8 cellular contexts compared by ENCODE assay signal in genomic region chr22:38733329-38734202, GRCh38. TPM values are rescaled to one million over a fixed set of nuclear protein-coding genes. Genes with fewer than 3 reads are reported as not detected.
DNase-seq lines count a peak whose midpoint lies in the region; ATAC-seq and TF ChIP-seq lines count a peak whose summit lies in the region.

No MANE protein-coding gene starts in this region.

- peak overlapping the region; percentile 19 for H3K18ac ChIP-seq in neuronal stem cell (ENCODE audit: low read length)

- no peak overlapping the region for H3K4ac ChIP-seq in neuronal stem cell (ENCODE audit: low read length)

- no peak overlapping the region for H3K27ac ChIP-seq in neuronal stem cell (replicated peaks; ENCODE audit: low read length)

- peaks cover 63 to 100% of the 10 kb centered on the region in 2 donors for H3K36me3 ChIP-seq in neuronal stem cell (replicated peaks in 1 of 2; ENCODE audit: control insufficient read depth in 2 of 2, insufficient read depth in 2 of 2, low read length in 2 of 2)

- H4K8ac ChIP-seq in neuronal stem cell (ENCODE audit: low read depth, low read length), result no peak overlapping the region

- H3K4me2 ChIP-seq in neuronal stem cell (ENCODE audit: insufficient read depth, low read length, poor library complexity, severe bottlenecking), result no peak overlapping the region

- H2BK12ac ChIP-seq in neuronal stem cell (ENCODE audit: low read length), result no peak overlapping the region

- H3K27me3 ChIP-seq in neuronal stem cell (ENCODE audit: control insufficient read depth in 3 of 3, insufficient read depth in 3 of 3, low read depth in 1 of 3, low read length in 3 of 3), result no peaks in the 10 kb centered on the region

- ATAC-seq in activated T-helper 17 cell treated with anti-CD3 and anti-CD28 coated beads, Interleukin-2, amount 50 U/mL, for 72 hours (replicated peaks), result peak; percentile 45
- ATAC-seq in HG02973 (IDR thresholded peaks at IDR 0.05; ENCODE audit: unreplicated experiment) (no peak), GM18505 (IDR thresholded peaks at IDR 0.05; ENCODE audit: unreplicated experiment) (no peak)

- H3K4me3 Mint-ChIP-seq in activated T-helper 17 cell treated with anti-CD3 and anti-CD28 coated beads, Interleukin-2, amount 50 U/mL, for 72 hours, result no peak overlapping the region

- H3K4me3 ChIP-seq in fibroblast of the aortic adventitia (ENCODE audit: low read depth, low read length), result no peak overlapping the region
- H3K4me3 ChIP-seq in neuronal stem cell (ENCODE audit: low read length in 2 of 2), result no peak overlapping the region

- H3K23ac ChIP-seq in neuronal stem cell (ENCODE audit: low read depth, low read length, poor library complexity), result no peak overlapping the region

- no peaks in the 10 kb centered on the region for H3K79me1 ChIP-seq in neuronal stem cell (ENCODE audit: low read depth, low read length)

- H3K27me3 Mint-ChIP-seq in activated T-helper 17 cell treated with anti-CD3 and anti-CD28 coated beads, Interleukin-2, amount 50 U/mL, for 72 hours, result no peaks in the 10 kb centered on the region

- H2BK5ac ChIP-seq in neuronal stem cell (ENCODE audit: low read length), result peak overlapping the region; percentile 4

- WGBS in neuronal stem cell (ENCODE audit: extremely low coverage in 2 of 2, insufficient read length in 2 of 2, insufficient replicate concordance in 1 of 2), 2 donors, result no CpG with 5 or more reads among the region's 9 CpGs

- H3K4me1 Mint-ChIP-seq in activated T-helper 17 cell treated with anti-CD3 and anti-CD28 coated beads, Interleukin-2, amount 50 U/mL, for 72 hours, result peaks cover 26% of the 10 kb centered on the region

- TF ChIP-seq POLR2A in GM18505 (IDR thresholded peaks at IDR 0.05; ENCODE audit: borderline replicate concordance, extremely low read depth, insufficient read depth, insufficient read length), result no peak

- DNase-seq in NCI-H510A treated with DMSO at 0.1 percent for 48 hours (lab: John Stamatoyannopoulos, UW), result peak; percentile 27
- no peak for DNase-seq in NCI-H510A (lab: John Stamatoyannopoulos, UW)
- peak; percentile 51 for DNase-seq in NCI-H226
- DNase-seq in fibroblast of the aortic adventitia (ENCODE audit: low read depth), result peak; percentile 33
- no peak for DNase-seq in neuronal stem cell (ENCODE audit: low spot score)

- peak overlapping the region; percentile 47 for H2AK5ac ChIP-seq in neuronal stem cell (ENCODE audit: low read depth, low read length)

- peaks cover 100% of the 10 kb centered on the region for H3K36me3 Mint-ChIP-seq in activated T-helper 17 cell treated with anti-CD3 and anti-CD28 coated beads, Interleukin-2, amount 50 U/mL, for 72 hours (ENCODE audit: low read depth)

- no peak overlapping the region for H2BK15ac ChIP-seq in neuronal stem cell (ENCODE audit: low read length)

- peak; percentile 69 for TF ChIP-seq CTCF in fibroblast of the aortic adventitia (IDR thresholded peaks at IDR 0.05; ENCODE audit: insufficient read depth, low read length)

- H3K14ac ChIP-seq in neuronal stem cell (ENCODE audit: low read length), result no peak overlapping the region

- peak overlapping the region; percentile 81 for H3K27ac Mint-ChIP-seq in activated T-helper 17 cell treated with anti-CD3 and anti-CD28 coated beads, Interleukin-2, amount 50 U/mL, for 72 hours

- H4K91ac ChIP-seq in neuronal stem cell (ENCODE audit: low read depth, low read length, poor library complexity), result no peak overlapping the region

- H3K9ac ChIP-seq in neuronal stem cell (ENCODE audit: low read depth, low read length, poor library complexity), result no peak overlapping the region

- H2AFZ ChIP-seq in neuronal stem cell (ENCODE audit: low read length), result no peak overlapping the region

- no peak overlapping the region for H2BK120ac ChIP-seq in neuronal stem cell (ENCODE audit: low read depth, low read length)

- no peaks in the 10 kb centered on the region for H3K9me3 Mint-ChIP-seq in activated T-helper 17 cell treated with anti-CD3 and anti-CD28 coated beads, Interleukin-2, amount 50 U/mL, for 72 hours

- no peaks in the 10 kb centered on the region for H3K9me3 ChIP-seq in neuronal stem cell (replicated peaks in 1 of 2; ENCODE audit: control insufficient read depth in 2 of 2, insufficient read depth in 1 of 2, low read depth in 1 of 2, low read length in 2 of 2)

- H3K4me1 ChIP-seq in neuronal stem cell (ENCODE audit: control insufficient read depth in 2 of 2, insufficient read depth in 1 of 2, low read depth in 1 of 2, low read length in 2 of 2), result no peaks in the 10 kb centered on the region

RNA-seq across cellular contexts. Expression of gene SUN2, which starts 22.2 kb away (rescaled TPM):
- 100 to 1,000 TPM; 193 to 216 TPM for total RNA-seq in activated T-helper 17 cell treated with anti-CD3 and anti-CD28 coated beads, Interleukin-2, amount 50 U/mL, for 72 hours
- total RNA-seq in fibroblast of the aortic adventitia (ENCODE audit: low replicate concordance), result 69.1 and 93.2 TPM in 2 replicates
- 19.4 TPM for polyA plus RNA-seq in neuronal stem cell (2013, experiment 1 of 2)
- 19.4 TPM for polyA plus RNA-seq in neuronal stem cell (2013, experiment 2 of 2)

RNA-seq across cellular contexts. Expression of gene GTPBP1, which starts 27.8 kb away (rescaled TPM):
- total RNA-seq in activated T-helper 17 cell treated with anti-CD3 and anti-CD28 coated beads, Interleukin-2, amount 50 U/mL, for 72 hours, result 10 to 100 TPM; 70.6 to 92.3 TPM
- total RNA-seq in fibroblast of the aortic adventitia (ENCODE audit: low replicate concordance), result 19.6 and 26.8 TPM in 2 replicates
- 47.8 TPM for polyA plus RNA-seq in neuronal stem cell (2013, experiment 1 of 2)
- 48.3 TPM for polyA plus RNA-seq in neuronal stem cell (2013, experiment 2 of 2)

RNA-seq across cellular contexts. Expression of gene JOSD1, which starts 32.8 kb away (rescaled TPM):
- 100 to 1,000 TPM in 1 of 2 donors, 10 to 100 TPM in 1; 80.1 to 104 TPM for total RNA-seq in activated T-helper 17 cell treated with anti-CD3 and anti-CD28 coated beads, Interleukin-2, amount 50 U/mL, for 72 hours
- total RNA-seq in fibroblast of the aortic adventitia (ENCODE audit: low replicate concordance), result 56.4 and 61.2 TPM in 2 replicates
- 22.9 TPM for polyA plus RNA-seq in neuronal stem cell (2013, experiment 1 of 2)
- polyA plus RNA-seq in neuronal stem cell (2013, experiment 2 of 2), result 21.5 TPM

RNA-seq across cellular contexts. Expression of gene TOMM22, which starts 51.8 kb away (rescaled TPM):
- 100 to 1,000 TPM in 1 of 2 donors, 10 to 100 TPM in 1; 59.9 to 138 TPM for total RNA-seq in activated T-helper 17 cell treated with anti-CD3 and anti-CD28 coated beads, Interleukin-2, amount 50 U/mL, for 72 hours
- total RNA-seq in fibroblast of the aortic adventitia (ENCODE audit: low replicate concordance), result 32.2 and 70.4 TPM in 2 replicates
- polyA plus RNA-seq in neuronal stem cell (2013, experiment 1 of 2), result 62.5 TPM
- 63.9 TPM for polyA plus RNA-seq in neuronal stem cell (2013, experiment 2 of 2)

Comparison
In these comparisons a context has a peak if more than half of its experiments do, and no peak if none do; other contexts are left out.
1. DNase-seq: peak in NCI-H510A treated with DMSO at 0.1 percent for 48 hours (single experiment), NCI-H226 (single experiment) and fibroblast of the aortic adventitia (single experiment); none in NCI-H510A (single experiment) and neuronal stem cell (single experiment).